In genomic region chr11:118928108-118928869, GRCh38 we compare ENCODE assay signal across 1 cellular context.
TF ChIP-seq lines count a peak whose summit lies in the region.

No MANE protein-coding gene starts in this region.

TF ChIP-seq in K562, 482 proteins besides CTCF, POLR2A, EP300 and RAD21 (continued from another document):
- TF ChIP-seq ZNF609 (CRISPR knock-in tag; IDR thresholded peaks at IDR 0.05; ENCODE audit: borderline replicate concordance) = no peak
- no peak for TF ChIP-seq TCF3 (CRISPR knock-in tag; IDR thresholded peaks at IDR 0.05)
- no peak for TF ChIP-seq ATF6 (CRISPR knock-in tag; IDR thresholded peaks at IDR 0.05)
- no peak for TF ChIP-seq MECOM (CRISPR knock-in tag; IDR thresholded peaks at IDR 0.05)
- no peak for TF ChIP-seq OTX1 (CRISPR knock-in tag; IDR thresholded peaks at IDR 0.05)
- no peak for TF ChIP-seq CGGBP1 (CRISPR knock-in tag; IDR thresholded peaks at IDR 0.05)
- TF ChIP-seq BRF2 (IDR thresholded peaks at IDR 0.05; ENCODE audit: borderline replicate concordance, insufficient read depth, insufficient read length) = no peak
- no peak for TF ChIP-seq FOXK1 (CRISPR knock-in tag; IDR thresholded peaks at IDR 0.05; ENCODE audit: borderline replicate concordance)
- TF ChIP-seq HDAC2 (IDR thresholded peaks at IDR 0.05) = peak; percentile 85; the same call in 1 of the 2 replicates
- TF ChIP-seq ZNF766 (CRISPR knock-in tag; conservative IDR thresholded peaks at IDR 0.05) = no peak
- TF ChIP-seq MLLT1 (IDR thresholded peaks at IDR 0.05) = no peak
- peak; percentile 19 for TF ChIP-seq CCNT2 (IDR thresholded peaks at IDR 0.05; ENCODE audit: borderline replicate concordance, extremely low read depth, insufficient read length, low read depth, low read length)
- no peak for TF ChIP-seq THRA (IDR thresholded peaks at IDR 0.05)
- TF ChIP-seq ZBTB9 (CRISPR knock-in tag; IDR thresholded peaks at IDR 0.05) = no peak
- no peak for TF ChIP-seq TFAM (CRISPR knock-in tag; conservative IDR thresholded peaks at IDR 0.05)
- TF ChIP-seq MYNN (IDR thresholded peaks at IDR 0.05) = peak; percentile 84
- no peak for TF ChIP-seq MYNN (CRISPR knock-in tag; IDR thresholded peaks at IDR 0.05)
- peak; percentile 85 for TF ChIP-seq RBM25 (IDR thresholded peaks at IDR 0.05; ENCODE audit: low read depth, low read length, severe bottlenecking)
- TF ChIP-seq ZNF347 (CRISPR knock-in tag; IDR thresholded peaks at IDR 0.05; ENCODE audit: low read depth) = no peak
- TF ChIP-seq SMARCA4 (IDR thresholded peaks at IDR 0.05) = peak; percentile 26; the same call in 1 of the 2 replicates
